In genomic region chr11:61892085-61892370, GRCh38 we compare ENCODE assay signal across 8 cellular contexts. TPM values are rescaled to one million over a fixed set of nuclear protein-coding genes. Genes with fewer than 3 reads are reported as not detected.
DNase-seq lines count a peak whose midpoint lies in the region; ATAC-seq, FAIRE-seq and TF ChIP-seq lines count a peak whose summit lies in the region.

No MANE protein-coding gene starts in this region.

- H3K36me3 ChIP-seq in IMR-90 (ENCODE audit: control insufficient read depth, insufficient read depth, low read length), result no peaks in the 10 kb centered on the region
- no peaks in the 10 kb centered on the region for H3K36me3 ChIP-seq in bronchial epithelial cell (ENCODE audit: control insufficient read depth, insufficient read depth, low read length)

- no peak overlapping the region for H3K4ac ChIP-seq in IMR-90 (ENCODE audit: low read depth, low read length)

- no peaks in the 10 kb centered on the region for H3K9me3 ChIP-seq in IMR-90 (ENCODE audit: control insufficient read depth, insufficient read depth, low read length)

- H2BK5ac ChIP-seq in IMR-90 (ENCODE audit: low read depth, low read length, poor library complexity, severe bottlenecking), result no peak overlapping the region

- TF ChIP-seq CTCF in IMR-90 (conservative IDR thresholded peaks at IDR 0.05; ENCODE audit: low read depth, low read length) (no peak), bronchial epithelial cell (IDR thresholded peaks at IDR 0.05; ENCODE audit: insufficient read depth, low read length, severe bottlenecking) (no peak)

- DNase-seq in activated CD4-positive, alpha-beta T cell treated with anti-CD3 and anti-CD28 coated beads for 36 hours, result no peak
- DNase-seq in activated CD4-positive, alpha-beta T cell treated with anti-CD3 and anti-CD28 coated beads for 1 hour, result no peak
- DNase-seq in IMR-90 (no peak), bronchial epithelial cell (ENCODE audit: low read depth) (no peak), naive B cell (no peak), NCI-H2081 (lab: John Stamatoyannopoulos, UW) (no peak), Ammon's horn (ENCODE audit: low spot score) (no peak), NCI-H2227 treated with DMSO at 0.1 percent for 48 hours (lab: John Stamatoyannopoulos, UW) (no peak)

- no peak overlapping the region for H3K4me2 ChIP-seq in IMR-90 (ENCODE audit: low read depth, low read length)

- no TSS peak for BruUV-seq in IMR-90 (replicated peaks; lab: Mats Ljungman, UMichigan)

- H3K9me3 Mint-ChIP-seq in activated CD4-positive, alpha-beta T cell treated with anti-CD3 and anti-CD28 coated beads for 36 hours (ENCODE audit: low read depth), result no peaks in the 10 kb centered on the region
- no peaks in the 10 kb centered on the region for H3K9me3 Mint-ChIP-seq in naive B cell

- peak; percentile 51 for ATAC-seq in activated CD4-positive, alpha-beta T cell treated with anti-CD3 and anti-CD28 coated beads for 36 hours
- ATAC-seq in IMR-90 (ENCODE audit: low read depth) (no peak), naive B cell (ENCODE audit: low read depth in 2 of 2) (peak; percentile 82 to 86)

- H4K91ac ChIP-seq in IMR-90 (ENCODE audit: insufficient read depth, low read depth, low read length), result no peak overlapping the region

- POLR2A ChIA-PET in activated CD4-positive, alpha-beta T cell treated with anti-CD3 and anti-CD28 coated beads for 36 hours (lab: Charles Lee), result no interaction called here
- POLR2A ChIA-PET in IMR-90 (lab: Charles Lee; ENCODE audit: unreplicated experiment), result no interaction called here

- H3K4me3 Mint-ChIP-seq in activated CD4-positive, alpha-beta T cell treated with anti-CD3 and anti-CD28 coated beads for 36 hours, result peak overlapping the region; percentile 51
- peak overlapping the region; percentile 79 to 91 (median 83) for H3K4me3 Mint-ChIP-seq in naive B cell

- no peaks in the 10 kb centered on the region for H3K27me3 ChIP-seq in IMR-90 (ENCODE audit: control insufficient read depth, insufficient read depth, low read length)
- H3K27me3 ChIP-seq in bronchial epithelial cell (ENCODE audit: control insufficient read depth, insufficient read depth, low read length), result no peaks in the 10 kb centered on the region

- H3K79me1 ChIP-seq in IMR-90 (ENCODE audit: low read depth in 1 of 2, low read length in 2 of 2), result peaks cover 17 to 36% of the 10 kb centered on the region in 2 experiments

- TF ChIP-seq RAD21 in IMR-90 (IDR thresholded peaks at IDR 0.05; ENCODE audit: low read length), result no peak

- no peak overlapping the region for H3K18ac ChIP-seq in IMR-90 (ENCODE audit: low read depth, low read length)

- peaks cover 2% of the 10 kb centered on the region for H3K4me1 Mint-ChIP-seq in activated CD4-positive, alpha-beta T cell treated with anti-CD3 and anti-CD28 coated beads for 36 hours
- peaks cover 21 to 46% (median 44%) of the 10 kb centered on the region in 3 donors for H3K4me1 Mint-ChIP-seq in naive B cell

- peak overlapping the region; percentile 30 for H3K4me3 ChIP-seq in IMR-90 (ENCODE audit: insufficient read depth, low read depth, low read length)
- peak overlapping the region; percentile 86 for H3K4me3 ChIP-seq in bronchial epithelial cell (ENCODE audit: low read depth, low read length)

- in situ Hi-C loops in IMR-90 (cut with MboI; ENCODE audit: low sequenced_read_pairs), result no loop called here

- H4K20me1 ChIP-seq in IMR-90 (ENCODE audit: insufficient read depth, low read length), result peaks cover 3% of the 10 kb centered on the region; the same call in 1 of the 2 replicates

- H2AK9ac ChIP-seq in IMR-90 (replicated peaks; ENCODE audit: low read depth, low read length, poor library complexity), result peak overlapping the region; percentile 87

- H3K14ac ChIP-seq in IMR-90 (replicated peaks; ENCODE audit: low read depth, low read length), result no peak overlapping the region

- H4K5ac ChIP-seq in IMR-90 (ENCODE audit: low read depth, low read length), result no peak overlapping the region

- no peak overlapping the region for H3K23ac ChIP-seq in IMR-90 (ENCODE audit: low read depth, low read length)

- H2AFZ ChIP-seq in IMR-90 (replicated peaks; ENCODE audit: low read length, poor library complexity), result peak overlapping the region; percentile 94

- H3K27ac Mint-ChIP-seq in activated CD4-positive, alpha-beta T cell treated with anti-CD3 and anti-CD28 coated beads for 36 hours, result no peak overlapping the region
- H3K27ac Mint-ChIP-seq in naive B cell, result peak overlapping the region; percentile 91 to 98 (median 97)

- H2BK15ac ChIP-seq in IMR-90 (ENCODE audit: low read depth, low read length), result no peak overlapping the region

- H3K36me3 Mint-ChIP-seq in activated CD4-positive, alpha-beta T cell treated with anti-CD3 and anti-CD28 coated beads for 36 hours (ENCODE audit: low read depth), result no peaks in the 10 kb centered on the region
- peaks cover 0 to 6% of the 10 kb centered on the region in 2 donors for H3K36me3 Mint-ChIP-seq in naive B cell

- WGBS in IMR-90 (ENCODE audit: extremely low coverage in 2 of 2, insufficient read length in 1 of 2), 2 experiments, result no CpG with 5 or more reads among the region's 12 CpGs

- no peak overlapping the region for H3K27ac ChIP-seq in IMR-90 (ENCODE audit: insufficient read depth, low read length)

- no peak overlapping the region for H3K9ac ChIP-seq in IMR-90 (ENCODE audit: low read depth, low read length)

- FAIRE-seq in bronchial epithelial cell (lab: Jason Lieb, UNC), result no peak

- peaks cover 26% of the 10 kb centered on the region for H3K4me1 ChIP-seq in IMR-90 (ENCODE audit: control insufficient read depth, insufficient read depth, low read length)

- CTCF ChIA-PET in activated CD4-positive, alpha-beta T cell treated with anti-CD3 and anti-CD28 coated beads for 36 hours (lab: Charles Lee), result interaction anchor here (0.8 to 3.4 kb wide), 3 partner anchors 22 to 216 kb away, joined by 4 to 15 read pairs (median 5); no protein-coding TSS in a partner anchor
- CTCF ChIA-PET in IMR-90 (lab: Yijun Ruan, JAX), result interaction anchor here (1.0 kb wide), 1 partner anchor 198 kb away, joined by 3 read pairs; no protein-coding TSS in a partner anchor

- dilution Hi-C loops in IMR-90 (cut with HindIII; ENCODE audit: low sequenced_read_pairs, unreplicated experiment), result no loop called here

- H4K8ac ChIP-seq in IMR-90 (ENCODE audit: low read depth in 2 of 2, low read length in 2 of 2), result no peak overlapping the region; a peak in 1 of 4 replicates

- no peak overlapping the region for H2AK5ac ChIP-seq in IMR-90 (ENCODE audit: low read depth, low read length)

- no peak overlapping the region for H3K56ac ChIP-seq in IMR-90 (ENCODE audit: extremely low read depth, insufficient read depth, low read length)

- no peak overlapping the region for H2BK120ac ChIP-seq in IMR-90 (ENCODE audit: low read depth, low read length)

- H3K9me1 ChIP-seq in IMR-90 (ENCODE audit: insufficient read depth, low read length), result peaks cover 8% of the 10 kb centered on the region

- no peak for TF ChIP-seq POLR2A in IMR-90 (IDR thresholded peaks at IDR 0.05; ENCODE audit: low read depth, low read length)

- intact Hi-C loops in activated CD4-positive, alpha-beta T cell treated with anti-CD3 and anti-CD28 coated beads for 36 hours (cut with DNase I, micrococcal nuclease), result loop anchor here in 1 of 2 experiments (5.0 kb wide), 1 partner anchor 230 kb away; the partner anchor contains the start of gene INCENP
- intact Hi-C loops in IMR-90 (cut with micrococcal nuclease), result no loop called here

- H3K27me3 Mint-ChIP-seq in activated CD4-positive, alpha-beta T cell treated with anti-CD3 and anti-CD28 coated beads for 36 hours, result no peaks in the 10 kb centered on the region
- H3K27me3 Mint-ChIP-seq in naive B cell, result no peaks in the 10 kb centered on the region

- H2BK20ac ChIP-seq in IMR-90 (ENCODE audit: low read depth, low read length), result no peak overlapping the region

TF ChIP-seq in IMR-90, 13 proteins besides CTCF, POLR2A, EP300 and RAD21:
- TF ChIP-seq SMC3 (IDR thresholded peaks at IDR 0.05; ENCODE audit: low read depth, low read length) (no peak), NFE2L2 (IDR thresholded peaks at IDR 0.05; ENCODE audit: low read depth, low read length) (no peak), RFX5 (IDR thresholded peaks at IDR 0.05; ENCODE audit: low read depth, low read length) (no peak), RCOR1 (IDR thresholded peaks at IDR 0.05; ENCODE audit: insufficient replicate concordance, low read length) (no peak), BHLHE40 (IDR thresholded peaks at IDR 0.05; ENCODE audit: low read depth, low read length) (no peak), CEBPB (IDR thresholded peaks at IDR 0.05; ENCODE audit: low read depth, low read length) (no peak), FOS (IDR thresholded peaks at IDR 0.05; ENCODE audit: low read depth, low read length) (no peak), MAZ (IDR thresholded peaks at IDR 0.05; ENCODE audit: borderline replicate concordance, low read depth, low read length) (no peak)

RNA-seq across cellular contexts. Expression of gene FADS3, which starts 0.7 kb away (rescaled TPM):
- 10 to 100 TPM in 1 of 2 experiments, 1 to 10 TPM in 1; 7.2 to 10.1 TPM for total RNA-seq in activated CD4-positive, alpha-beta T cell treated with anti-CD3 and anti-CD28 coated beads for 36 hours
- total RNA-seq in IMR-90 (2012; rRNA removed) (38.0 and 54.5 TPM in 2 replicates), bronchial epithelial cell (31.9 and 66.2 TPM in 2 replicates)
- polyA plus RNA-seq in IMR-90 (2012; rRNA removed) (110 and 147 TPM in 2 replicates), naive B cell (ENCODE audit: low read depth in 6 of 6) (10 to 100 TPM; 27.6 to 41.3 (median 34.4) TPM)
- 34.0 and 101 TPM in 2 replicates for polyA plus RNA-seq in IMR-90 (2012; cell fraction: cytosol; rRNA removed)
- 556 and 1,224 TPM in 2 replicates for polyA plus RNA-seq in IMR-90 (2012; cell fraction: nucleus; rRNA removed; ENCODE audit: low replicate concordance)

RNA-seq across cellular contexts. Expression of gene RAB3IL1, which starts 25.3 kb away (rescaled TPM):
- under 1 TPM in 1 of 2 experiments, not detected in 1; 0.09 TPM for total RNA-seq in activated CD4-positive, alpha-beta T cell treated with anti-CD3 and anti-CD28 coated beads for 36 hours
- total RNA-seq in IMR-90 (2012; rRNA removed), result 0.28 and 0.72 TPM in 2 replicates
- 1.9 TPM in 2 replicates for polyA plus RNA-seq in IMR-90 (2012; rRNA removed)
- 0.84 and 2.4 TPM in 2 replicates for polyA plus RNA-seq in IMR-90 (2012; cell fraction: cytosol; rRNA removed)
- polyA plus RNA-seq in IMR-90 (2012; cell fraction: nucleus; rRNA removed; ENCODE audit: low replicate concordance), result 2.7 and 2.8 TPM in 2 replicates
- total RNA-seq in bronchial epithelial cell, result 0.90 and 1.1 TPM in 2 replicates
- not detected for polyA plus RNA-seq in naive B cell (ENCODE audit: low read depth in 6 of 6)

RNA-seq across cellular contexts. Expression of gene BEST1, which starts 58.1 kb away (rescaled TPM):
- under 1 TPM; 0.37 to 0.65 TPM for total RNA-seq in activated CD4-positive, alpha-beta T cell treated with anti-CD3 and anti-CD28 coated beads for 36 hours
- total RNA-seq in IMR-90 (2012; rRNA removed) (0.83 and 0.90 TPM in 2 replicates), bronchial epithelial cell (3.7 and 5.2 TPM in 2 replicates)
- polyA plus RNA-seq in IMR-90 (2012; rRNA removed) (1.2 and 1.4 TPM in 2 replicates), naive B cell (ENCODE audit: low read depth in 6 of 6) (1 to 10 TPM; 1.4 to 3.3 (median 2.6) TPM)
- polyA plus RNA-seq in IMR-90 (2012; cell fraction: cytosol; rRNA removed), result 0.44 and 1.1 TPM in 2 replicates
- polyA plus RNA-seq in IMR-90 (2012; cell fraction: nucleus; rRNA removed; ENCODE audit: low replicate concordance), result 6.3 and 7.2 TPM in 2 replicates
